In genomic region chr2:239392072-239392357, GRCh38 we compare ENCODE assay signal across 13 cellular contexts.
"Had no signal": no experiment of that assay in that cellular context is flagged by ENCODE, and none has a peak within 500 bp of the region (broad histone marks: within the 10 kb centered on the region; RNA-seq: fewer than 3 reads in every experiment).

No MANE protein-coding gene starts in this region.

- H3K27ac ChIP-seq: epithelial cell of prostate, esophagus muscularis mucosa, gastrocnemius medialis, tibial artery, upper lobe of left lung, uterus had no signal

- H3K27me3 ChIP-seq: esophagus muscularis mucosa, gastrocnemius medialis, tibial artery, upper lobe of left lung, uterus had no signal

- DNase-seq: effector memory CD8-positive, alpha-beta T cell; natural killer cell; stimulated activated CD4-positive, alpha-beta T cell treated with anti-CD3 and anti-CD28 coated beads, Interleukin-15, amount 100 ng/mL, for 24 hours; stimulated activated CD4-positive, alpha-beta T cell treated with anti-CD3 and anti-CD28 coated beads, Interleukin-1b, Interleukin-23, amount 100 ng/mL, for 48 hours; stimulated activated CD4-positive, alpha-beta T cell treated with anti-CD3 and anti-CD28 coated beads, Interleukin-4, amount 100 ng/mL, for 24 hours; uterus had no signal

- H3K4me3 ChIP-seq: esophagus muscularis mucosa, gastrocnemius medialis, tibial artery, upper lobe of left lung, uterus had no signal

- H3K9me3 ChIP-seq: esophagus muscularis mucosa, gastrocnemius medialis, tibial artery, upper lobe of left lung, uterus had no signal

- ATAC-seq: effector memory CD8-positive, alpha-beta T cell; gastrocnemius medialis; left lobe of liver; natural killer cell; stimulated activated memory B cell treated with anti-CD40 and anti-IgM and Interleukin-4, amounts not matched to agents 10 μg/mL and 1 μg/mL and 100 μg/mL, for 72 hours had no signal

- H3K36me3 ChIP-seq: gastrocnemius medialis, uterus had no signal
